1 cellular context compared by ENCODE assay signal in genomic region chr3:62249855-62250543, GRCh38.
TF ChIP-seq lines count a peak whose summit lies in the region.

No MANE protein-coding gene starts in this region.

TF ChIP-seq in SK-N-SH, 30 proteins besides CTCF, POLR2A, EP300 and RAD21 (continued from another document):
- TF ChIP-seq GATA2 (CRISPR knock-in tag; IDR thresholded peaks at IDR 0.05): peak; percentile 59
- TF ChIP-seq NRF1 (IDR thresholded peaks at IDR 0.05; ENCODE audit: low read depth, low read length): no peak
- TF ChIP-seq RXRA (IDR thresholded peaks at IDR 0.05; ENCODE audit: borderline replicate concordance, low read depth): no peak
- TF ChIP-seq RCOR1 (IDR thresholded peaks at IDR 0.05; ENCODE audit: low read length): peak; percentile 22; the same call in 1 of the 2 replicates
- TF ChIP-seq FOXM1 (IDR thresholded peaks at IDR 0.05; ENCODE audit: low read depth): no peak
